ENCODE assay signal across 16 cellular contexts in genomic region chr12:87344699-87345098, GRCh38.
DNase-seq lines count a peak whose midpoint lies in the region; ATAC-seq and TF ChIP-seq lines count a peak whose summit lies in the region.
"Had no signal": no experiment of that assay in that cellular context is flagged by ENCODE, and none has a peak within 500 bp of the region (broad histone marks: within the 10 kb centered on the region; RNA-seq: fewer than 3 reads in every experiment).

No MANE protein-coding gene starts in this region.

- peaks cover 17% of the 10 kb centered on the region for H3K4me1 ChIP-seq in OCI-LY3 (ENCODE audit: low read length)
- no peaks in the 10 kb centered on the region for H3K4me1 ChIP-seq in CD8-positive, alpha-beta T cell (ENCODE audit: insufficient read depth, low read length)
- H3K4me1 ChIP-seq: Caco-2, left ventricle myocardium inferior, SJSA1, spleen, suprapubic skin had no signal

- H3K4me3 Mint-ChIP-seq in osteocyte (ENCODE audit: unreplicated experiment): no peak overlapping the region
- no peak overlapping the region for H3K4me3 Mint-ChIP-seq in CD8-positive, alpha-beta T cell

- peak overlapping the region; percentile 45 for H3K4me2 ChIP-seq in OCI-LY3 (ENCODE audit: low read length)

- H3K27me3 Mint-ChIP-seq in osteocyte (ENCODE audit: unreplicated experiment): no peaks in the 10 kb centered on the region
- no peaks in the 10 kb centered on the region for H3K27me3 Mint-ChIP-seq in CD8-positive, alpha-beta T cell (ENCODE audit: low read depth)

- H3K9me3 Mint-ChIP-seq in osteocyte (ENCODE audit: unreplicated experiment): no peaks in the 10 kb centered on the region
- H3K9me3 Mint-ChIP-seq in CD8-positive, alpha-beta T cell: peaks cover 2% of the 10 kb centered on the region

- no peaks in the 10 kb centered on the region for H3K27me3 ChIP-seq in H7 (ENCODE audit: control insufficient read depth, insufficient read depth, low read length)
- H3K27me3 ChIP-seq in OCI-LY3 (ENCODE audit: low read depth, low read length): no peaks in the 10 kb centered on the region
- H3K27me3 ChIP-seq in CD8-positive, alpha-beta T cell (ENCODE audit: insufficient read depth, low read length): no peaks in the 10 kb centered on the region
- H3K27me3 ChIP-seq: SJSA1, spleen, suprapubic skin had no signal

- H3K4me3 ChIP-seq in H7 (ENCODE audit: insufficient read depth, low read depth, low read length) (no peak overlapping the region), OCI-LY3 (ENCODE audit: low read length) (peak overlapping the region; percentile 11), epithelial cell of esophagus (ENCODE audit: low read length) (no peak overlapping the region)
- no peak overlapping the region for H3K4me3 ChIP-seq in CD8-positive, alpha-beta T cell (ENCODE audit: low read depth, low read length)
- H3K4me3 ChIP-seq: left ventricle myocardium inferior, SJSA1, spleen, suprapubic skin had no signal

- no peak for ATAC-seq in CD8-positive, alpha-beta T cell
- ATAC-seq in HG03025 (IDR thresholded peaks at IDR 0.05; ENCODE audit: low FRiP score, unreplicated experiment): no peak

- POLR2A ChIA-PET in CD8-positive, alpha-beta T cell (lab: Charles Lee): no interaction called here

- peak overlapping the region; percentile 48; the same call in 1 of the 2 replicates for H2AFZ ChIP-seq in OCI-LY3 (ENCODE audit: low read depth, low read length)

- intact Hi-C loops in CD8-positive, alpha-beta T cell (cut with DNase I, micrococcal nuclease): no loop called here

- no peaks in the 10 kb centered on the region for H3K4me1 Mint-ChIP-seq in osteocyte (ENCODE audit: unreplicated experiment)
- H3K4me1 Mint-ChIP-seq in CD8-positive, alpha-beta T cell (ENCODE audit: low read depth): no peaks in the 10 kb centered on the region

- no peak overlapping the region for H3K27ac Mint-ChIP-seq in osteocyte (ENCODE audit: unreplicated experiment)
- H3K27ac Mint-ChIP-seq in CD8-positive, alpha-beta T cell: no peak overlapping the region

- H3K36me3 Mint-ChIP-seq in osteocyte (ENCODE audit: unreplicated experiment): no peaks in the 10 kb centered on the region
- H3K36me3 Mint-ChIP-seq in CD8-positive, alpha-beta T cell: no peaks in the 10 kb centered on the region

- no peaks in the 10 kb centered on the region for H3K9me3 ChIP-seq in OCI-LY3 (ENCODE audit: insufficient read depth, low read length)
- no peaks in the 10 kb centered on the region for H3K9me3 ChIP-seq in CD8-positive, alpha-beta T cell (ENCODE audit: low read length)
- H3K9me3 ChIP-seq: Caco-2, left ventricle myocardium inferior, SJSA1, suprapubic skin had no signal

- no peak overlapping the region for H3K27ac ChIP-seq in OCI-LY3 (ENCODE audit: low read length)
- no peak overlapping the region for H3K27ac ChIP-seq in CD8-positive, alpha-beta T cell (ENCODE audit: low read depth, low read length)
- H3K27ac ChIP-seq: left ventricle myocardium inferior, SJSA1, spleen, suprapubic skin had no signal

- CTCF ChIA-PET in CD8-positive, alpha-beta T cell (lab: Charles Lee): no interaction called here

- H3K36me3 ChIP-seq in H7 (replicated peaks; ENCODE audit: control insufficient read depth, insufficient read depth, low read length) (no peaks in the 10 kb centered on the region), OCI-LY3 (replicated peaks; ENCODE audit: low read depth, low read length) (no peaks in the 10 kb centered on the region)
- no peaks in the 10 kb centered on the region for H3K36me3 ChIP-seq in CD8-positive, alpha-beta T cell (ENCODE audit: insufficient read depth, low read length)
- H3K36me3 ChIP-seq: left ventricle myocardium inferior, SJSA1, spleen, suprapubic skin had no signal

- no peaks in the 10 kb centered on the region for H3K79me2 ChIP-seq in OCI-LY3 (ENCODE audit: low read length)

- H3K9ac ChIP-seq in OCI-LY3 (ENCODE audit: low read length): no peak overlapping the region

- peak; percentile 39 for DNase-seq in H7
- peak; percentile 11 for DNase-seq in epithelial cell of esophagus (ENCODE audit: low read depth)
- no peak for DNase-seq in osteocyte (ENCODE audit: extremely low spot score, unreplicated experiment)
- no peak for DNase-seq in activated CD4-positive, alpha-beta T cell treated with anti-CD3 and anti-CD28 coated beads for 1 hour
- no peak for DNase-seq in CD8-positive, alpha-beta T cell
- DNase-seq in cerebellum (ENCODE audit: low spot score): no peak
- DNase-seq: amniotic stem cell, Caco-2, left ventricle myocardium inferior, NCI-H1694, NCI-H526 treated with DMSO at 0.1 percent for 48 hours, spleen had no signal

- H4K20me1 ChIP-seq in OCI-LY3 (ENCODE audit: insufficient read depth, low read length): no peaks in the 10 kb centered on the region

- TF ChIP-seq CTCF in OCI-LY3 (IDR thresholded peaks at IDR 0.05; ENCODE audit: low read depth, low read length): peak; percentile 61
- peak; percentile 41 for TF ChIP-seq CTCF in epithelial cell of esophagus (IDR thresholded peaks at IDR 0.05; ENCODE audit: insufficient read depth, low read depth, low read length, missing control alignments)
- TF ChIP-seq CTCF in osteocyte (IDR thresholded peaks at IDR 0.05): peak; percentile 41
- no peak for TF ChIP-seq CTCF in CD8-positive, alpha-beta T cell (IDR thresholded peaks at IDR 0.05)

Comparison
In these comparisons a context has a peak if more than half of its experiments do, and no peak if none do; other contexts are left out.
1. DNase-seq: peak in H7 (single experiment) and epithelial cell of esophagus (single experiment); none in osteocyte (single experiment), activated CD4-positive, alpha-beta T cell treated with anti-CD3 and anti-CD28 coated beads for 1 hour (single experiment), CD8-positive, alpha-beta T cell (0 of 7) and cerebellum (single experiment).